8 cellular contexts compared by ENCODE assay signal in genomic region chr10:92572362-92573090, GRCh38. TPM values are rescaled to one million over a fixed set of nuclear protein-coding genes. Genes with fewer than 3 reads are reported as not detected.
DNase-seq lines count a peak whose midpoint lies in the region; ATAC-seq and TF ChIP-seq lines count a peak whose summit lies in the region.

No MANE protein-coding gene starts in this region.

- H3K9me2 ChIP-seq in PC-3 (replicated peaks; ENCODE audit: low read length), result no peaks in the 10 kb centered on the region

- intact Hi-C loops in PC-3 (cut with micrococcal nuclease), result no loop called here

- H3K4me1 ChIP-seq in PC-3 (ENCODE audit: insufficient read depth, low read length) (peaks cover 34% of the 10 kb centered on the region), rectal smooth muscle tissue (ENCODE audit: control insufficient read depth, insufficient read depth, low read length) (peaks cover 5% of the 10 kb centered on the region)

- DNase-seq in GM12864 (ENCODE audit: low read depth), result no peak
- DNase-seq in PC-3, result peak; percentile 9
- no peak for DNase-seq in epithelial cell of proximal tubule (ENCODE audit: low read depth)
- no peak for DNase-seq in NCI-H187 treated with DMSO at 0.1 percent for 48 hours (lab: John Stamatoyannopoulos, UW)
- DNase-seq in anterior cingulate cortex (lab: John Stamatoyannopoulos, UW), result no peak
- DNase-seq in stimulated activated CD4-positive, alpha-beta T cell treated with anti-CD3 and anti-CD28 coated beads, Interleukin-2, amount 100 ng/mL, for 48 hours, result no peak

- POLR2A ChIA-PET in PC-3 (lab: Charles Lee; ENCODE audit: unreplicated experiment), result interaction anchor here (0.7 kb wide), 1 partner anchor 898 kb away, joined by 3 read pairs; no protein-coding TSS in a partner anchor

- H3K27me3 ChIP-seq in PC-3 (ENCODE audit: low read length), result no peaks in the 10 kb centered on the region
- no peaks in the 10 kb centered on the region for H3K27me3 ChIP-seq in rectal smooth muscle tissue (ENCODE audit: control insufficient read depth, insufficient read depth, low read length)

- no peaks in the 10 kb centered on the region for H3F3A ChIP-seq in PC-3 (ENCODE audit: low read length, unreplicated experiment)

- no peaks in the 10 kb centered on the region for H3K9me3 ChIP-seq in PC-3 (ENCODE audit: low read length)

- H3K79me2 ChIP-seq in PC-3 (ENCODE audit: low read length), result peaks cover 56% of the 10 kb centered on the region

- H3K27ac ChIP-seq in PC-3 (ENCODE audit: low read length), result no peak overlapping the region
- H3K27ac ChIP-seq in rectal smooth muscle tissue (ENCODE audit: low read depth, low read length), result peak overlapping the region; percentile 96

- CTCF ChIA-PET in PC-3 (lab: Charles Lee), result interaction anchor here (0.7 kb wide), 1 partner anchor 962 kb away, joined by 3 read pairs; no protein-coding TSS in a partner anchor

- H3K4me2 ChIP-seq in PC-3 (ENCODE audit: low read length), result peak overlapping the region; percentile 90

- H4K20me1 ChIP-seq in PC-3 (ENCODE audit: low read length), result peaks cover 15% of the 10 kb centered on the region; the same call in 1 of the 2 replicates

- TF ChIP-seq CTCF in GM12864 (IDR thresholded peaks at IDR 0.05; ENCODE audit: low read depth, low read length, missing control alignments), result no peak
- no peak for TF ChIP-seq CTCF in PC-3 (conservative IDR thresholded peaks at IDR 0.05; ENCODE audit: low read depth, low read length)
- no peak for TF ChIP-seq CTCF in epithelial cell of proximal tubule (conservative IDR thresholded peaks at IDR 0.05; ENCODE audit: low read depth, low read length)

- no TSS peak for BruUV-seq in PC-3 (replicated peaks; lab: Mats Ljungman, UMichigan)

- H3K4me3 ChIP-seq in GM12864 (ENCODE audit: low read depth, low read length), result peak overlapping the region; percentile 89
- peak overlapping the region; percentile 82 for H3K4me3 ChIP-seq in PC-3 (ENCODE audit: low read length)
- peak overlapping the region; percentile 90 for H3K4me3 ChIP-seq in epithelial cell of proximal tubule (ENCODE audit: low read depth, low read length)
- peak overlapping the region; percentile 99 for H3K4me3 ChIP-seq in rectal smooth muscle tissue (ENCODE audit: low read length)

- peak overlapping the region; percentile 93 for H3K9ac ChIP-seq in PC-3 (ENCODE audit: low read length)
- H3K9ac ChIP-seq in rectal smooth muscle tissue (ENCODE audit: low read length), result peak overlapping the region; percentile 81

- ATAC-seq in PC-3 (no peak), GM18868 (IDR thresholded peaks at IDR 0.05; ENCODE audit: unreplicated experiment) (no peak)

- H2AFZ ChIP-seq in PC-3 (ENCODE audit: low read length), result peak overlapping the region; percentile 100

- H3K36me3 ChIP-seq in PC-3 (ENCODE audit: low read depth, low read length), result no peaks in the 10 kb centered on the region
- no peaks in the 10 kb centered on the region for H3K36me3 ChIP-seq in rectal smooth muscle tissue (ENCODE audit: control insufficient read depth, insufficient read depth, low read length)

RNA-seq across cellular contexts. Expression of gene IDE, which starts 1.4 kb away (rescaled TPM):
- 23.4 and 28.7 TPM in 2 replicates for total RNA-seq in PC-3 (2014; rRNA removed)
- 19.6 and 24.8 TPM in 2 replicates for total RNA-seq in epithelial cell of proximal tubule

RNA-seq across cellular contexts. Expression of gene KIF11, which starts 20.4 kb away (rescaled TPM):
- 25.5 and 26.2 TPM in 2 replicates for total RNA-seq in PC-3 (2014; rRNA removed)
- 36.5 and 40.6 TPM in 2 replicates for total RNA-seq in epithelial cell of proximal tubule
